8 cellular contexts compared by ENCODE assay signal in the genomic region with DNA sequence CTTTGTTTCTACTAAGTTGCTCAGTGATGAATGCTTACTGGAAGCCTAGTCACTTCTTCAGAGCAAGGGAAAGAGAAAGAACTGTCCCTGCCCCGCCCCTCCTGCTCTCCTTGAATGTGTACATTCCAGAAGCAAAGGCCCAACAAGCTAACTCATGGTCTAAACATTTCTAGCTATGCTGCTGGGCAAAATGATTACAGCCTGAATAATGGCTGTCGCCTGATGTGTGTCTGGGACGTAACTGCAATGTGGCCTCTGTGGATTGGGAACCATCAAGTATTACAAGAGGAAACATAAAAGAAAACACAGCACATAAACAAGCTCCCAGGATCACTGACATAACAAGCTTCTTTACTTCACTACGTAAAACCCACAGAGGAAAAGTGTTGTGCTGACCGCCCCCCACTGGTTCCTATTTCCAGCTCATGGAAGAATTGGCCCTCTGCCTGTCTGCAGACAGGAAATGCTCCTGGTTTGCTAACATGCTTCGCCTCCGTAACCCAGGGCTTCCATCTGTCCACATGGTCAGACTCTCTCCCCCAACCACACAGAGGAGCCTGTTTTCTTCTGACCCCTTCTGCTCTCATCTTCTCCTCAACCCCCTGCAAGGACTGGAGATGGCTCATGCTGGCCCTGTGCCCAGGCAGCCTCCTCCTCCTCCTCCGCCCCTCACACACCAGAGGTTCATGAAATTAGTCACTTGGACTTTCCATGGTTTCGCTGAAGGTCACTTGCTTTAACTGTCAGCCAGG.
DNase-seq lines count a peak whose midpoint lies in the region; ATAC-seq and TF ChIP-seq lines count a peak whose summit lies in the region.

No MANE protein-coding gene starts in this region.

- H3K36me3 Mint-ChIP-seq in activated T-cell treated with anti-CD3 and anti-CD28 coated beads, Interleukin-2, amount 50 U/mL, for 4 hours (ENCODE audit: insufficient read depth), result peaks cover 7% of the 10 kb centered on the region

- peak; percentile 32 for TF ChIP-seq CTCF in GM06990 (IDR thresholded peaks at IDR 0.05; ENCODE audit: insufficient read depth, low read length, poor library complexity, severe bottlenecking)
- peak; percentile 35 for TF ChIP-seq CTCF in fibroblast of the aortic adventitia (IDR thresholded peaks at IDR 0.05; ENCODE audit: insufficient read depth, low read length)

- DNase-seq in GM06990 (ENCODE audit: extremely low read depth, insufficient read length), result peak; percentile 77
- peak; percentile 97 for DNase-seq in LHCN-M2 (ENCODE audit: low read depth)
- DNase-seq in activated T-cell treated with anti-CD3 and anti-CD28 coated beads, Interleukin-2, amount 50 U/mL, for 4 hours, result peak; percentile 52
- DNase-seq in fibroblast of the aortic adventitia (ENCODE audit: low read depth), result peak; percentile 93
- peak; percentile 96 for DNase-seq in non-pigmented ciliary epithelial cell (ENCODE audit: low read depth)
- no peak for DNase-seq in NOMO-1 treated with dmso at 0.1 percent for 144 hours (lab: John Stamatoyannopoulos, UW; ENCODE audit: unreplicated experiment)

- H3K4me1 ChIP-seq in thymus (ENCODE audit: control insufficient read depth, insufficient read depth, low read length), result peaks cover 2% of the 10 kb centered on the region

- H3K4me3 ChIP-seq in GM06990 (replicated peaks; ENCODE audit: low read depth, low read length), result no peak overlapping the region; the same call in 1 of the 2 replicates
- peak overlapping the region; percentile 45 for H3K4me3 ChIP-seq in fibroblast of the aortic adventitia (ENCODE audit: low read depth, low read length)
- no peak overlapping the region for H3K4me3 ChIP-seq in thymus (ENCODE audit: low read length)

- H3K36me3 ChIP-seq in GM06990 (ENCODE audit: control insufficient read depth, insufficient read depth, low read length) (no peaks in the 10 kb centered on the region), thymus (ENCODE audit: control insufficient read depth, insufficient read depth) (no peaks in the 10 kb centered on the region)

- H3K27me3 ChIP-seq in GM06990 (replicated peaks; ENCODE audit: control insufficient read depth, insufficient read depth, low read length) (no peaks in the 10 kb centered on the region), thymus (ENCODE audit: control insufficient read depth, insufficient read depth) (no peaks in the 10 kb centered on the region)

- no peaks in the 10 kb centered on the region for H3K9me3 ChIP-seq in thymus (ENCODE audit: control insufficient read depth)

- WGBS in thymus, result 94% methylated on average over 9 of the region's 9 CpGs

- peaks cover 59% of the 10 kb centered on the region for H3K4me1 Mint-ChIP-seq in activated T-cell treated with anti-CD3 and anti-CD28 coated beads, Interleukin-2, amount 50 U/mL, for 4 hours (ENCODE audit: low read depth)

- H3K9me3 Mint-ChIP-seq in activated T-cell treated with anti-CD3 and anti-CD28 coated beads, Interleukin-2, amount 50 U/mL, for 4 hours, result no peaks in the 10 kb centered on the region

- peak overlapping the region; percentile 23 for H3K4me3 Mint-ChIP-seq in activated T-cell treated with anti-CD3 and anti-CD28 coated beads, Interleukin-2, amount 50 U/mL, for 4 hours

- H3K27ac ChIP-seq in thymus (ENCODE audit: low read depth), result peak overlapping the region; percentile 55

- no peaks in the 10 kb centered on the region for H3K27me3 Mint-ChIP-seq in activated T-cell treated with anti-CD3 and anti-CD28 coated beads, Interleukin-2, amount 50 U/mL, for 4 hours (ENCODE audit: low read depth)

- ATAC-seq in GM21825 (IDR thresholded peaks at IDR 0.05; ENCODE audit: unreplicated experiment), result peak; percentile 64
- peak; percentile 78 to 80 for ATAC-seq in activated T-cell treated with anti-CD3 and anti-CD28 coated beads, Interleukin-2, amount 50 U/mL, for 4 hours
